In genomic region chr11:93738647-93739081, GRCh38 we compare ENCODE assay signal across 1 cellular context.
TF ChIP-seq lines count a peak whose summit lies in the region.

No MANE protein-coding gene starts in this region.

TF ChIP-seq in K562, 482 proteins besides CTCF, POLR2A, EP300 and RAD21:
- TF ChIP-seq KDM5B (IDR thresholded peaks at IDR 0.05; ENCODE audit: insufficient replicate concordance, low read depth, low read length) (no peak), THAP7 (CRISPR knock-in tag; IDR thresholded peaks at IDR 0.05) (no peak), CHD1 (IDR thresholded peaks at IDR 0.05; ENCODE audit: low read length) (peak; percentile 40), GABPA (tag; conservative IDR thresholded peaks at IDR 0.05; ENCODE audit: low read depth) (no peak), RBFOX2 (IDR thresholded peaks at IDR 0.05; ENCODE audit: low read depth, low read length) (peak; percentile 7; the same call in 1 of the 2 replicates), MCM2 (IDR thresholded peaks at IDR 0.05; ENCODE audit: low read depth) (no peak)
